Comparison of ENCODE assay signal across 8 cellular contexts in genomic region chr12:76559277-76560082, GRCh38. TPM values are rescaled to one million over a fixed set of nuclear protein-coding genes. Genes with fewer than 3 reads are reported as not detected.
DNase-seq lines count a peak whose midpoint lies in the region; ATAC-seq and TF ChIP-seq lines count a peak whose summit lies in the region.

TSS of gene OSBPL8 (minus strand) at chr12:76559771. CDS start at chr12:76487551, 72,220 bp downstream.

- intact Hi-C loops in PC-9 (cut with micrococcal nuclease; ENCODE audit: unreplicated experiment), result no loop called here

- no peaks in the 10 kb centered on the region for H4K20me1 ChIP-seq in PC-9 (ENCODE audit: insufficient read depth)

- no peaks in the 10 kb centered on the region for H3K9me3 Mint-ChIP-seq in activated T-cell treated with anti-CD3 and anti-CD28 coated beads, Interleukin-2, amount 50 U/mL, for 24 hours

- peaks cover 41% of the 10 kb centered on the region for H3K4me1 Mint-ChIP-seq in activated T-cell treated with anti-CD3 and anti-CD28 coated beads, Interleukin-2, amount 50 U/mL, for 24 hours (ENCODE audit: low read depth)

- TF ChIP-seq CTCF in PC-9 (conservative IDR thresholded peaks at IDR 0.05), result no peak

- POLR2A ChIA-PET in PC-9 (lab: Charles Lee; ENCODE audit: unreplicated experiment), result interaction anchor here (0.5 to 0.6 kb wide), 4 partner anchors 11 to 1669 kb away, joined by 4 to 6 read pairs (median 5); no protein-coding TSS in a partner anchor

- H3K36me3 ChIP-seq in PC-9 (ENCODE audit: low read depth) (no peaks in the 10 kb centered on the region), esophagus (ENCODE audit: control insufficient read depth in 2 of 2, insufficient read depth in 2 of 2, low read length in 1 of 2) (no peaks in the 10 kb centered on the region), muscle layer of colon (ENCODE audit: insufficient read depth, low read length) (no peaks in the 10 kb centered on the region)

- H3K4me3 ChIP-seq in PC-9, result peak within 1 kb of the TSS; percentile 91
- H3K4me3 ChIP-seq in esophagus (ENCODE audit: low read depth in 1 of 2, low read length in 2 of 2), result peak within 1 kb of the TSS; percentile 97
- H3K4me3 ChIP-seq in muscle layer of colon (ENCODE audit: low read depth in 1 of 2, low read length in 2 of 2), result peak within 1 kb of the TSS; percentile 94 to 95

- no peaks in the 10 kb centered on the region for H3K9me2 ChIP-seq in PC-9 (ENCODE audit: insufficient read depth)

- H3K4me1 ChIP-seq in PC-9 (replicated peaks; ENCODE audit: insufficient read depth) (peaks cover 28% of the 10 kb centered on the region; the same call in 1 of the 2 replicates), esophagus (ENCODE audit: control insufficient read depth in 2 of 2, insufficient read depth in 2 of 2, low read length in 1 of 2) (no peaks in the 10 kb centered on the region), muscle layer of colon (ENCODE audit: insufficient read depth, low read length) (peaks cover 15% of the 10 kb centered on the region)

- H3K27me3 ChIP-seq in PC-9 (ENCODE audit: insufficient read depth, low read depth) (no peaks in the 10 kb centered on the region), esophagus (ENCODE audit: control insufficient read depth in 1 of 2, insufficient read depth in 2 of 2, low read length in 2 of 2) (no peaks in the 10 kb centered on the region), muscle layer of colon (ENCODE audit: control insufficient read depth in 1 of 2, insufficient read depth in 2 of 2, low read length in 2 of 2) (no peaks in the 10 kb centered on the region)

- 0% methylated on average over 84 to 85 of the region's 85 CpGs for WGBS in esophagus, 2 donors

- peaks cover 41% of the 10 kb centered on the region for H3K79me2 ChIP-seq in PC-9 (ENCODE audit: low read depth)

- in situ Hi-C loops in KBM-7 (cut with MboI; ENCODE audit: low pct_unique_long_range_greater_than_20kb, low sequenced_read_pairs), result no loop called here

- H3K27ac Mint-ChIP-seq in activated T-cell treated with anti-CD3 and anti-CD28 coated beads, Interleukin-2, amount 50 U/mL, for 24 hours, result peak within 1 kb of the TSS; percentile 99

- peaks cover 25% of the 10 kb centered on the region for H3K36me3 Mint-ChIP-seq in activated T-cell treated with anti-CD3 and anti-CD28 coated beads, Interleukin-2, amount 50 U/mL, for 24 hours (ENCODE audit: low read depth)

- H3K9me3 ChIP-seq in PC-9 (ENCODE audit: insufficient read depth, low read depth), result no peaks in the 10 kb centered on the region
- no peaks in the 10 kb centered on the region for H3K9me3 ChIP-seq in esophagus (ENCODE audit: control insufficient read depth in 2 of 2, insufficient read depth in 1 of 2, low read depth in 1 of 2, low read length in 1 of 2)
- H3K9me3 ChIP-seq in muscle layer of colon (ENCODE audit: low read length), result no peaks in the 10 kb centered on the region

- H3F3A ChIP-seq in PC-9 (ENCODE audit: insufficient read depth, low read depth), result peaks cover 8% of the 10 kb centered on the region; the same call in 1 of the 2 replicates

- CTCF ChIA-PET in PC-9 (lab: Charles Lee), result interaction anchor here (0.6 kb wide), 1 partner anchor 137 kb away, joined by 3 read pairs; no protein-coding TSS in a partner anchor

- peak within 1 kb of the TSS; percentile 92 for H3K4me3 Mint-ChIP-seq in activated T-cell treated with anti-CD3 and anti-CD28 coated beads, Interleukin-2, amount 50 U/mL, for 24 hours

- H3K9ac ChIP-seq in muscle layer of colon (ENCODE audit: low read length), result peak within 1 kb of the TSS; percentile 92

- DNase-seq in DMS53 treated with DMSO at 0.1 percent for 48 hours (lab: John Stamatoyannopoulos, UW; ENCODE audit: unreplicated experiment) (peak; percentile 85), KBM-7 (peak; percentile 92), PC-9 (peak; percentile 81 to 93)
- DNase-seq in activated T-cell treated with anti-CD3 and anti-CD28 coated beads, Interleukin-2, amount 50 U/mL, for 24 hours, result peak; percentile 99
- DNase-seq in stimulated activated CD8-positive, alpha-beta memory T cell treated with anti-CD3 and anti-CD28 coated beads, Interleukin-7, amount 100 ng/mL, for 24 hours (ENCODE audit: low read depth), result peak; percentile 94

- H3K4me2 ChIP-seq in PC-9, result peak within 1 kb of the TSS; percentile 98

- H3K27ac ChIP-seq in PC-9 (peak within 1 kb of the TSS; percentile 74), esophagus (ENCODE audit: low read depth in 2 of 2, low read length in 1 of 2) (peak within 1 kb of the TSS; percentile 86 to 93), muscle layer of colon (ENCODE audit: low read depth, low read length) (peak within 1 kb of the TSS; percentile 97)

- peak within 1 kb of the TSS; percentile 99 for H2AFZ ChIP-seq in PC-9

- ATAC-seq in GM21717 (IDR thresholded peaks at IDR 0.05; ENCODE audit: unreplicated experiment), result peak; percentile 87

- H3K27me3 Mint-ChIP-seq in activated T-cell treated with anti-CD3 and anti-CD28 coated beads, Interleukin-2, amount 50 U/mL, for 24 hours, result no peaks in the 10 kb centered on the region

- BruUV-seq in PC-9 (replicated peaks; lab: Mats Ljungman, UMichigan), result no TSS peak

RNA-seq across cellular contexts. Expression of gene OSBPL8, which starts in this region (rescaled TPM):
- 53.2 and 66.5 TPM in 2 replicates for total RNA-seq in PC-9 (2021)
- 10 to 100 TPM in 1 of 2 donors, 1 to 10 TPM in 1; 9.3 to 11.1 TPM for polyA plus RNA-seq in esophagus

Comparison
In these comparisons a context has a peak if more than half of its experiments do, and no peak if none do; other contexts are left out.
1. Peak in every context shown above with its lines: DNase-seq, ATAC-seq, H3K4me3 ChIP-seq and H3K27ac ChIP-seq.